Comparison of ENCODE assay signal across 17 cellular contexts in the genomic region with DNA sequence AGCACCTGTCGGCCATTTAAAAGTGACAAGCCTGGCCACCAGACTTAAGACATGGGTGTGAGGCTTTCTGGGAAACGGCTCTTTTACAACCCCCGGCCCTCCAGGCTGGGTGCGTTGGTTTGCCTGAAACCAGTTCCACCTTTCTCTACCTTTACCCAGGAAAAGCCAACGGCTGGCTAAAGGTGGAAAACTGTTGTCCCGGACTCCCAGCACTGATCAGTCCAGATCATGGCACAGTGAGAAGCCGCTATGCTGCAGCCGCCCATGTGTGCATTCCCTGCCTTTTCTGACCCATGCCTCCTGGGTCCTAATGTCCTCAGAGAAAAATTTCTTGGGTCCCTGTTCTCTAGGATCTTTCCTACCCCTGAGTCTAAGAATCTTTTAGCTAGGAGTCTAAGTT.
"Had no signal": no experiment of that assay in that cellular context is flagged by ENCODE, and none has a peak within 500 bp of the region (broad histone marks: within the 10 kb centered on the region; RNA-seq: fewer than 3 reads in every experiment).

No MANE protein-coding gene starts in this region.

- H3K27me3 Mint-ChIP-seq: activated naive CD4-positive, alpha-beta T cell treated with anti-CD3 and anti-CD28 coated beads, Interleukin-2, amount 10 ng/mL, durations not matched to agents 7 days and 5 days; naive thymus-derived CD8-positive, alpha-beta T cell had no signal

- DNase-seq: activated CD4-positive, alpha-beta T cell treated with anti-CD3 and anti-CD28 coated beads for 4 hours; activated CD8-positive, alpha-beta memory T cell treated with anti-CD3 and anti-CD28 coated beads, Interleukin-2, amount 50 U/mL, for 48 hours; activated CD8-positive, alpha-beta T cell treated with anti-CD3 and anti-CD28 coated beads, Interleukin-2, amount 10 ng/mL, durations not matched to agents 7 days and 5 days; activated naive CD4-positive, alpha-beta T cell treated with anti-CD3 and anti-CD28 coated beads, Interleukin-2, amount 10 ng/mL, durations not matched to agents 7 days and 5 days; esophagus squamous epithelium; foreskin fibroblast; left cardiac atrium; naive thymus-derived CD8-positive, alpha-beta T cell; occipital lobe; stimulated activated CD4-positive, alpha-beta T cell treated with anti-CD3 and anti-CD28 coated beads, Interleukin-2, amount 100 ng/mL, for 24 hours; stimulated activated naive CD4-positive, alpha-beta T cell had no signal

- H3K4me3 Mint-ChIP-seq: activated CD8-positive, alpha-beta T cell treated with anti-CD3 and anti-CD28 coated beads, Interleukin-2, amount 10 ng/mL, durations not matched to agents 7 days and 5 days; activated naive CD4-positive, alpha-beta T cell treated with anti-CD3 and anti-CD28 coated beads, Interleukin-2, amount 10 ng/mL, durations not matched to agents 7 days and 5 days; activated T-helper 1 cell treated with anti-CD3 and anti-CD28 coated beads, Interleukin-12 subunit alpha, Interleukin-12 subunit beta, Interleukin-2, Interleukin-4 antibody, amounts not matched to agents 30 ng/mL and 10 ng/mL and 1 ng/mL, durations not matched to agents 14 hours and 24 hours and 36 hours had no signal

- H3K4me1 Mint-ChIP-seq: activated naive CD4-positive, alpha-beta T cell treated with anti-CD3 and anti-CD28 coated beads, Interleukin-2, amount 10 ng/mL, durations not matched to agents 7 days and 5 days; naive thymus-derived CD8-positive, alpha-beta T cell had no signal

- H3K27me3 ChIP-seq: cardiac muscle cell, esophagus squamous epithelium had no signal

- H3K36me3 ChIP-seq: cardiac muscle cell, esophagus squamous epithelium, prostate gland had no signal

- H3K27ac Mint-ChIP-seq: activated CD8-positive, alpha-beta T cell treated with anti-CD3 and anti-CD28 coated beads, Interleukin-2, amount 10 ng/mL, durations not matched to agents 7 days and 5 days; activated naive CD4-positive, alpha-beta T cell treated with anti-CD3 and anti-CD28 coated beads, Interleukin-2, amount 10 ng/mL, durations not matched to agents 7 days and 5 days; activated T-helper 1 cell treated with anti-CD3 and anti-CD28 coated beads, Interleukin-12 subunit alpha, Interleukin-12 subunit beta, Interleukin-2, Interleukin-4 antibody, amounts not matched to agents 30 ng/mL and 10 ng/mL and 1 ng/mL, durations not matched to agents 14 hours and 24 hours and 36 hours; naive thymus-derived CD8-positive, alpha-beta T cell had no signal

- H3K4me3 ChIP-seq: cardiac muscle cell, esophagus squamous epithelium, lung, prostate gland had no signal

- H3K9me3 ChIP-seq: esophagus squamous epithelium, prostate gland had no signal

- H3K36me3 Mint-ChIP-seq: activated naive CD4-positive, alpha-beta T cell treated with anti-CD3 and anti-CD28 coated beads, Interleukin-2, amount 10 ng/mL, durations not matched to agents 7 days and 5 days; naive thymus-derived CD8-positive, alpha-beta T cell had no signal

- ATAC-seq: activated CD8-positive, alpha-beta T cell treated with anti-CD3 and anti-CD28 coated beads, Interleukin-2, amount 10 ng/mL, durations not matched to agents 7 days and 5 days; left cardiac atrium; naive thymus-derived CD8-positive, alpha-beta T cell; sciatic nerve had no signal

- H3K27ac ChIP-seq: cardiac muscle cell, esophagus squamous epithelium, prostate gland, VCaP had no signal

- H3K4me1 ChIP-seq: prostate gland had no signal
